ENCODE assay signal across 1 cellular context in the genomic region with DNA sequence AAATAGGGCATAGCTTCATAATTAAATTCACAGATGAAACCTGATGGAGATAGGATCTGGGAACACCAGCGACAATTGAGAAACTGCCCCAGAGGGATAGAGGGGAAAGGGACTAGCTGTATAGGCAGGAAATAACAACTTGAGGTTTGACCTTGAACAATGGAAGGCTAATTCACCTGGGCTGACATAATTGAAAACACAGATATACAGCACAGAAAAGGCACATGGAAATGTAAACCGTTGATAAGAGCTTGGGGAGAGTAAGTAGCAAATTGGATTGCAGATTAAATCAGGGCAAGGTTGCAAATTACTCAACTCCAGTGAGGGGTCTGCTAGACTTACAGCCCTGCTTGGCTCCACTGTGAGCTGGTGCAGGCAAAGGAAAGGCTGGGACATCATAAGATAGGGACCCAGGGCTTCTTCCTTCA.
TF ChIP-seq lines count a peak whose summit lies in the region.

No MANE protein-coding gene starts in this region.

TF ChIP-seq in HepG2, 621 proteins besides CTCF, POLR2A, EP300 and RAD21 (continued from another document):
- peak; percentile 74; the same call in 1 of the 2 replicates for TF ChIP-seq AHDC1 (CRISPR knock-in tag; IDR thresholded peaks at IDR 0.05; ENCODE audit: borderline replicate concordance)
- 0 out of 2 replicates have a peak, but pooled peaks have one; percentile 50 for TF ChIP-seq ZNF232 (CRISPR knock-in tag; IDR thresholded peaks at IDR 0.05; ENCODE audit: borderline replicate concordance)
- TF ChIP-seq ZNF275 (CRISPR knock-in tag; IDR thresholded peaks at IDR 0.05; ENCODE audit: borderline replicate concordance): 0 out of 2 replicates have a peak, but pooled peaks have one; percentile 42
- no peak for TF ChIP-seq ZNF329 (CRISPR knock-in tag; IDR thresholded peaks at IDR 0.05; ENCODE audit: low read depth)
- TF ChIP-seq SOX5 (CRISPR knock-in tag; IDR thresholded peaks at IDR 0.05; ENCODE audit: borderline replicate concordance): peak; percentile 56; the same call in 1 of the 2 replicates
- no peak for TF ChIP-seq ZMAT3 (CRISPR knock-in tag; conservative IDR thresholded peaks at IDR 0.05)
- no peak for TF ChIP-seq HNF1B (CRISPR knock-in tag; IDR thresholded peaks at IDR 0.05)
- TF ChIP-seq ZNF724P (CRISPR knock-in tag; IDR thresholded peaks at IDR 0.05; ENCODE audit: borderline replicate concordance): no peak
- TF ChIP-seq YEATS4 (CRISPR knock-in tag; IDR thresholded peaks at IDR 0.05; ENCODE audit: borderline replicate concordance): peak; percentile 29; the same call in 1 of the 2 replicates
- TF ChIP-seq ZFP90 (CRISPR knock-in tag; IDR thresholded peaks at IDR 0.05; ENCODE audit: borderline replicate concordance): peak; percentile 46; the same call in 1 of the 2 replicates
- no peak for TF ChIP-seq ZNF776 (CRISPR knock-in tag; IDR thresholded peaks at IDR 0.05)
- peak; percentile 63; the same call in 1 of the 2 replicates for TF ChIP-seq MIXL1 (CRISPR knock-in tag; IDR thresholded peaks at IDR 0.05)
- TF ChIP-seq FOXA3 (CRISPR knock-in tag; IDR thresholded peaks at IDR 0.05): peak; percentile 9; the same call in 1 of the 2 replicates
- TF ChIP-seq TCF12 (IDR thresholded peaks at IDR 0.05): no peak
- TF ChIP-seq TCF12 (CRISPR knock-in tag; IDR thresholded peaks at IDR 0.05): no peak
- TF ChIP-seq, protein P1, sequence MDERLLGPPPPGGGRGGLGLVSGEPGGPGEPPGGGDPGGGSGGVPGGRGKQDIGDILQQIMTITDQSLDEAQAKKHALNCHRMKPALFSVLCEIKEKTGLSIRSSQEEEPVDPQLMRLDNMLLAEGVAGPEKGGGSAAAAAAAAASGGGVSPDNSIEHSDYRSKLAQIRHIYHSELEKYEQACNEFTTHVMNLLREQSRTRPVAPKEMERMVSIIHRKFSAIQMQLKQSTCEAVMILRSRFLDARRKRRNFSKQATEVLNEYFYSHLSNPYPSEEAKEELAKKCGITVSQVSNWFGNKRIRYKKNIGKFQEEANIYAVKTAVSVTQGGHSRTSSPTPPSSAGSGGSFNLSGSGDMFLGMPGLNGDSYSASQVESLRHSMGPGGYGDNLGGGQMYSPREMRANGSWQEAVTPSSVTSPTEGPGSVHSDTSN (CRISPR knock-in tag; IDR thresholded peaks at IDR 0.05): no peak
- no peak for TF ChIP-seq SOX13 (IDR thresholded peaks at IDR 0.05)
- TF ChIP-seq SOX13 (CRISPR knock-in tag; conservative IDR thresholded peaks at IDR 0.05 in 1 of 2, IDR thresholded peaks at IDR 0.05 in 1 of 2): peak in 1 of 2 experiments; percentile 37; a peak in 1 of 4 replicates
- no peak for TF ChIP-seq HNF4G (IDR thresholded peaks at IDR 0.05; ENCODE audit: borderline replicate concordance, low read depth, low read length)
- TF ChIP-seq HNF4G (CRISPR knock-in tag; IDR thresholded peaks at IDR 0.05; ENCODE audit: borderline replicate concordance, low read depth): peak; percentile 49; the same call in 1 of the 2 replicates
- no peak for TF ChIP-seq ONECUT2 (CRISPR knock-in tag; IDR thresholded peaks at IDR 0.05)
- no peak for TF ChIP-seq ZNF441 (CRISPR knock-in tag; IDR thresholded peaks at IDR 0.05; ENCODE audit: borderline replicate concordance)
- TF ChIP-seq ZMYM4 (CRISPR knock-in tag; IDR thresholded peaks at IDR 0.05): peak; percentile 29; the same call in 1 of the 2 replicates
- TF ChIP-seq, protein P2, sequence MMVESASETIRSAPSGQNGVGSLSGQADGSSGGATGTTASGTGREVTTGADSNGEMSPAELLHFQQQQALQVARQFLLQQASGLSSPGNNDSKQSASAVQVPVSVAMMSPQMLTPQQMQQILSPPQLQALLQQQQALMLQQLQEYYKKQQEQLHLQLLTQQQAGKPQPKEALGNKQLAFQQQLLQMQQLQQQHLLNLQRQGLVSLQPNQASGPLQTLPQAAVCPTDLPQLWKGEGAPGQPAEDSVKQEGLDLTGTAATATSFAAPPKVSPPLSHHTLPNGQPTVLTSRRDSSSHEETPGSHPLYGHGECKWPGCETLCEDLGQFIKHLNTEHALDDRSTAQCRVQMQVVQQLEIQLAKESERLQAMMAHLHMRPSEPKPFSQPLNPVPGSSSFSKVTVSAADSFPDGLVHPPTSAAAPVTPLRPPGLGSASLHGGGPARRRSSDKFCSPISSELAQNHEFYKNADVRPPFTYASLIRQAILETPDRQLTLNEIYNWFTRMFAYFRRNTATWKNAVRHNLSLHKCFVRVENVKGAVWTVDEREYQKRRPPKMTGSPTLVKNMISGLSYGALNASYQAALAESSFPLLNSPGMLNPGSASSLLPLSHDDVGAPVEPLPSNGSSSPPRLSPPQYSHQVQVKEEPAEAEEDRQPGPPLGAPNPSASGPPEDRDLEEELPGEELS (CRISPR knock-in tag; IDR thresholded peaks at IDR 0.05): peak; percentile 69
- TF ChIP-seq RBFOX2 (IDR thresholded peaks at IDR 0.05; ENCODE audit: low read depth, low read length): no peak
- TF ChIP-seq SKIL (CRISPR knock-in tag; IDR thresholded peaks at IDR 0.05; ENCODE audit: borderline replicate concordance): no peak
- TF ChIP-seq BRF2 (CRISPR knock-in tag; IDR thresholded peaks at IDR 0.05): no peak
